In the genomic region with DNA sequence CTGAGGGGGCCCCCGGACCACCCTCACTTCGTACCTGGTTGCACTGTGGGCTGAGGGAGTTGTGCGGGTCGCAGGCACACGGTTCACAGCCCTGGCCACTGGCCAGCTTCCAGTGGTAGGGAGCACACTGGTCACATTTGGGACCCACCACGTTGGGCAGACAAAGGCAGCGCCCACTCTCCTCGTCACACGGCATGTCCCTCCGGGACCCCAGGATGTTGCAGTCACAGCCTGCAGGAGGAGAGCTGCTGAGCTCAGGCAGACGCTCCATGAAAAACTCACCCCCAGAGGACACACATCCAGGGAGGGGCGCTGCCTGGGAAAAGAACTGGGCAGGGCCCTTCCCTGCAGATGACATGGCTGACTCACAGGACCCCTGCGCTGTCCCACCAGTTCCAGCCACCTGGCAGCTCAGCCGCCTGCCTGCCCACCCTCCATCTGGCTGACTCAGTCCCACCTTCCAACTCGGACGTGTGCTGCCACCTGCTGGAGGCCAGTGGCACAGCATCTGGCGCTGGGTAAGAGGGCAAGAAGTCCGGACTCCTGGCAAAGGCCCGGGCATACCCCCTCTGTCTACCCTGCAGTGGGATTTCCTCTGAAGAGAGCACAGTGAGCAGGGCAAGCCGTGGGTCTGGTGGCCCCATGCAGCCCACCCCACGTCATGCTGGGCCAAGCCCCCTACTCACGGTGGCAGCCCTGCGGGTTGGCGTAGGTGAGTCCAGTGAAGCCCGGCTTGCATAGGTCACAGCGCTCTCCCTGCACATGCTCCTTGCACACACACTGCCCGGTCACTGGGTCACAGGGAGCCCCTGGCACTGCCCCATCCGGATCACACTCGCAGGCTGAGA, we compare ENCODE assay signal across 8 cellular contexts. TPM values are rescaled to one million over a fixed set of nuclear protein-coding genes. Genes with fewer than 3 reads are reported as not detected.
A peak's percentile ranks its signal among the peaks of the same experiment; 100 is the strongest.
DNase-seq lines count a peak whose midpoint lies in the region; ATAC-seq and TF ChIP-seq lines count a peak whose summit lies in the region.

No MANE protein-coding gene starts in this region.

- H3K9me3 Mint-ChIP-seq in osteocyte (ENCODE audit: unreplicated experiment) = no peaks in the 10 kb centered on the region

- no peaks in the 10 kb centered on the region for H3K36me3 Mint-ChIP-seq in osteocyte (ENCODE audit: unreplicated experiment)

- H3F3A ChIP-seq in DOHH2 (ENCODE audit: control insufficient read depth, insufficient read depth) = no peaks in the 10 kb centered on the region

- intact Hi-C loops in tibial artery (cut with DNase I; ENCODE audit: low total_unique reads) = no loop called here

- TF ChIP-seq CTCF in DOHH2 (IDR thresholded peaks at IDR 0.05; ENCODE audit: low read depth, low read length, poor library complexity, severe bottlenecking) = peak; percentile 95
- peak; percentile 99 for TF ChIP-seq CTCF in LNCaP clone FGC (IDR thresholded peaks at IDR 0.05; ENCODE audit: control insufficient read depth, extremely low read depth, insufficient read depth)
- peak; percentile 58 for TF ChIP-seq CTCF in RWPE2 (IDR thresholded peaks at IDR 0.05; ENCODE audit: poor library complexity, severe bottlenecking)
- TF ChIP-seq CTCF in osteocyte (IDR thresholded peaks at IDR 0.05) = peak; percentile 93
- peak; percentile 72 to 88 for TF ChIP-seq CTCF in tibial artery (IDR thresholded peaks at IDR 0.05)

- H3K27me3 Mint-ChIP-seq in osteocyte (ENCODE audit: unreplicated experiment) = no peaks in the 10 kb centered on the region

- no peaks in the 10 kb centered on the region for H4K20me1 ChIP-seq in DOHH2 (ENCODE audit: control insufficient read depth, insufficient read depth, low read depth, low read length)

- H3K4me3 Mint-ChIP-seq in osteocyte (ENCODE audit: unreplicated experiment) = no peak overlapping the region

- H3K9me3 ChIP-seq in DOHH2 (ENCODE audit: control insufficient read depth, insufficient read depth, low read length) = no peaks in the 10 kb centered on the region
- no peaks in the 10 kb centered on the region for H3K9me3 ChIP-seq in RWPE2 (ENCODE audit: severe bottlenecking)
- H3K9me3 ChIP-seq in tibial artery = no peaks in the 10 kb centered on the region

- peak; percentile 80 for ATAC-seq in GM21786 (IDR thresholded peaks at IDR 0.05; ENCODE audit: unreplicated experiment)
- ATAC-seq in RWPE2 (ENCODE audit: low read depth) = peak; percentile 28; the same call in 1 of the 3 replicates

- H3K27me3 ChIP-seq in DOHH2 (ENCODE audit: control insufficient read depth, low read length) (no peaks in the 10 kb centered on the region), RWPE2 (ENCODE audit: insufficient read depth, poor library complexity, severe bottlenecking) (no peaks in the 10 kb centered on the region), tibial artery (peaks cover 0 to 7% of the 10 kb centered on the region in 2 donors)

- H3K4me1 Mint-ChIP-seq in osteocyte (ENCODE audit: unreplicated experiment) = peaks cover 15% of the 10 kb centered on the region

- no peak overlapping the region for H3K27ac Mint-ChIP-seq in osteocyte (ENCODE audit: unreplicated experiment)

- H3K4me1 ChIP-seq in DOHH2 (ENCODE audit: control insufficient read depth, low read length) = no peaks in the 10 kb centered on the region
- H3K4me1 ChIP-seq in RWPE2 (ENCODE audit: insufficient read depth, poor library complexity, severe bottlenecking) = no peaks in the 10 kb centered on the region
- H3K4me1 ChIP-seq in tibial artery = peaks cover 0 to 12% (median 5%) of the 10 kb centered on the region in 4 donors

- no peak for DNase-seq in LNCaP clone FGC (ENCODE audit: low read depth)
- DNase-seq in RWPE2 (ENCODE audit: low spot score) = no peak
- peak; percentile 91 for DNase-seq in activated effector memory CD4-positive, alpha-beta T cell treated with anti-CD3 and anti-CD28 coated beads, Interleukin-2, amount 50 U/mL, for 16 hours
- peak; percentile 45 for DNase-seq in foreskin melanocyte
- peak; percentile 92 for DNase-seq in osteocyte (ENCODE audit: extremely low spot score, unreplicated experiment)
- DNase-seq in tibial artery = peak in 1 of 2 donors; percentile 65

- no peak overlapping the region for H3K4me2 ChIP-seq in DOHH2 (ENCODE audit: low read length)

- no peak overlapping the region for H3K4me3 ChIP-seq in DOHH2 (ENCODE audit: low read length)
- no peak overlapping the region for H3K4me3 ChIP-seq in LNCaP clone FGC (ENCODE audit: low read depth, low read length)
- no peak overlapping the region for H3K4me3 ChIP-seq in RWPE2 (ENCODE audit: severe bottlenecking)
- no peak overlapping the region for H3K4me3 ChIP-seq in tibial artery

- H3K27ac ChIP-seq in DOHH2 (ENCODE audit: low read depth, low read length) (no peak overlapping the region), RWPE2 (ENCODE audit: poor library complexity, severe bottlenecking) (no peak overlapping the region), tibial artery (no peak overlapping the region)

- no peaks in the 10 kb centered on the region for H3K36me3 ChIP-seq in DOHH2 (ENCODE audit: control insufficient read depth, low read length)
- H3K36me3 ChIP-seq in RWPE2 (ENCODE audit: low read depth) = peaks cover 100% of the 10 kb centered on the region
- no peaks in the 10 kb centered on the region for H3K36me3 ChIP-seq in tibial artery

- no peaks in the 10 kb centered on the region for H3K79me2 ChIP-seq in DOHH2 (ENCODE audit: control insufficient read depth, low read length)

- H3K9me2 ChIP-seq in DOHH2 (replicated peaks; ENCODE audit: control insufficient read depth, low read length) = no peaks in the 10 kb centered on the region

RNA-seq across cellular contexts. Expression of a gene that starts 24.7 kb away (rescaled TPM):
- total RNA-seq in osteocyte = 2.6 and 4.1 TPM in 2 replicates

RNA-seq across cellular contexts. Expression of a gene that starts 44.1 kb away (rescaled TPM):
- total RNA-seq in osteocyte = not detected in 2 replicates

RNA-seq across cellular contexts. Expression of a gene that starts 47.6 kb away (rescaled TPM):
- total RNA-seq in osteocyte = 0.40 TPM in 1 of 2 replicates, not detected in the other

Comparison
In these comparisons a context has a peak if more than half of its experiments do, and no peak if none do; other contexts are left out.
1. DNase-seq: peak in activated effector memory CD4-positive, alpha-beta T cell treated with anti-CD3 and anti-CD28 coated beads, Interleukin-2, amount 50 U/mL, for 16 hours (single experiment), foreskin melanocyte (single experiment) and osteocyte (single experiment); none in LNCaP clone FGC (single experiment) and RWPE2 (single experiment).
2. Peak in every context shown above with its lines, with median percentiles within 50 percentile points of each other: CTCF ChIP-seq.